ENCODE assay signal across 8 cellular contexts in the genomic region with DNA sequence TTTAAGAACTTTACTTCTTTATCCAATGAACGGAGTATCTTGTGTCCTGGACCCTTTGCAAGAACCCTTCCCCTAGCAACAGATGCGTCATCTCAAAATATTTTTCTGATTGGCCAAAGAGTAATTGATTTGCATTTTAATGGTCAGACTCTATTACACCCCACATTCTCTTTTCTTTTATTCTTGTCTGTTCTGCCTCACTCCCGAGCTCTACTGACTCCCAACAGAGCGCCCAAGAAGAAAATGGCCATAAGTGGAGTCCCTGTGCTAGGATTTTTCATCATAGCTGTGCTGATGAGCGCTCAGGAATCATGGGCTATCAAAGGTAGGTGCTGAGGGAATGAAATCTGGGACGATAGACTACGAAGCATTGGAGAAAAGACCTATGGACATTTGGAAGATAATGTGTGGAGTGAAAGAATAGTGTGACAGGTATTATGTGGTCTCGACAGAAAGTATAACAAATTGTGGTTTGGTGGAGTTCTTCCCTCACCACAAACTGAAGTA. TPM values are rescaled to one million over a fixed set of nuclear protein-coding genes. Genes with fewer than 3 reads are reported as not detected.
DNase-seq lines count a peak whose midpoint lies in the region; ATAC-seq and TF ChIP-seq lines count a peak whose summit lies in the region.

A gene (plus strand): TSS at position 180 of the 507 bp plus-strand sequence. CDS start 64 bp downstream, at position 244.

- H3F3A ChIP-seq in PC-9 (ENCODE audit: insufficient read depth, low read depth), result no peaks in the 10 kb centered on the region

- no peaks in the 10 kb centered on the region; the same call in 1 of the 2 replicates for H3K9me2 ChIP-seq in PC-9 (ENCODE audit: insufficient read depth)

- H3K4me2 ChIP-seq in PC-9, result no peak within 1 kb of the TSS

- DNase-seq in COLO829 (ENCODE audit: low spot score) (peak; percentile 66), PC-9 (no peak), MCF 10A (ENCODE audit: unreplicated experiment) (peak; percentile 64)
- no peak for DNase-seq in stimulated activated naive CD8-positive, alpha-beta T cell treated with anti-CD3 and anti-CD28 coated beads, Interleukin-15, Interleukin-2, amounts not matched to agents 100 U/mL and 50 U/mL, for 24 hours
- no peak for DNase-seq in activated effector memory CD4-positive, alpha-beta T cell treated with Interleukin-2 at 50 U/mL for 16 hours

- BruUV-seq in PC-9 (replicated peaks; lab: Mats Ljungman, UMichigan), result no TSS peak
- no TSS peak for BruUV-seq in MCF 10A (replicated peaks; lab: Mats Ljungman, UMichigan)

- H3K9me3 Mint-ChIP-seq in MCF 10A (ENCODE audit: unreplicated experiment), result no peaks in the 10 kb centered on the region

- TF ChIP-seq CTCF in PC-9 (conservative IDR thresholded peaks at IDR 0.05), result no peak
- TF ChIP-seq CTCF in MCF 10A (IDR thresholded peaks at IDR 0.05; ENCODE audit: unreplicated experiment), result no peak

- no peak within 1 kb of the TSS for H3K4me3 Mint-ChIP-seq in MCF 10A (ENCODE audit: unreplicated experiment)

- ATAC-seq in GM19025 (IDR thresholded peaks at IDR 0.05; ENCODE audit: low read depth, unreplicated experiment) (peak; percentile 51), HG03135 (IDR thresholded peaks at IDR 0.05; ENCODE audit: unreplicated experiment) (peak; percentile 61)
- peak; percentile 65 for ATAC-seq in stimulated activated naive CD8-positive, alpha-beta T cell treated with anti-CD3 and anti-CD28 coated beads, Interleukin-15, Interleukin-2, amounts not matched to agents 100 U/mL and 50 U/mL, for 24 hours

- H3K4me1 ChIP-seq in PC-9 (replicated peaks; ENCODE audit: insufficient read depth), result no peaks in the 10 kb centered on the region
- H3K4me1 ChIP-seq in iPS-18a (ENCODE audit: control insufficient read depth, low read depth, low read length), result no peaks in the 10 kb centered on the region

- H3K27ac ChIP-seq in PC-9 (no peak within 1 kb of the TSS), iPS-18a (ENCODE audit: low read length) (no peak within 1 kb of the TSS)

- H3K9me3 ChIP-seq in PC-9 (ENCODE audit: insufficient read depth, low read depth), result no peaks in the 10 kb centered on the region
- H3K9me3 ChIP-seq in iPS-18a (ENCODE audit: control insufficient read depth, low read depth, low read length), result no peaks in the 10 kb centered on the region

- CTCF ChIA-PET in PC-9 (lab: Charles Lee) (no interaction called here), MCF 10A (lab: Yijun Ruan, JAX) (interaction anchor here (0.8 kb wide), 1 partner anchor 8 kb away, joined by 3 read pairs; no protein-coding TSS in a partner anchor)

- H3K79me2 ChIP-seq in PC-9 (ENCODE audit: low read depth), result no peaks in the 10 kb centered on the region

- H3K36me3 ChIP-seq in PC-9 (ENCODE audit: low read depth) (no peaks in the 10 kb centered on the region), iPS-18a (ENCODE audit: control insufficient read depth, low read depth, low read length) (no peaks in the 10 kb centered on the region)

- H4K20me1 ChIP-seq in PC-9 (ENCODE audit: insufficient read depth), result no peaks in the 10 kb centered on the region

- no peaks in the 10 kb centered on the region for H3K36me3 Mint-ChIP-seq in MCF 10A (ENCODE audit: insufficient read depth, unreplicated experiment)

- peaks cover 28% of the 10 kb centered on the region for H3K27me3 ChIP-seq in PC-9 (ENCODE audit: insufficient read depth, low read depth)
- H3K27me3 ChIP-seq in iPS-18a (ENCODE audit: control insufficient read depth, insufficient read depth, low read length), result no peaks in the 10 kb centered on the region

- no peak within 1 kb of the TSS for H3K9ac ChIP-seq in iPS-18a (ENCODE audit: low read length)

- POLR2A ChIA-PET in PC-9 (lab: Charles Lee; ENCODE audit: unreplicated experiment) (interaction anchor here (0.7 kb wide), 1 partner anchor 238 kb away, joined by 8 read pairs; no protein-coding TSS in a partner anchor), MCF 10A (lab: Yijun Ruan, JAX) (no interaction called here)

- peaks cover 92% of the 10 kb centered on the region for H3K27me3 Mint-ChIP-seq in MCF 10A (ENCODE audit: insufficient read depth, unreplicated experiment)

- intact Hi-C loops in PC-9 (cut with micrococcal nuclease; ENCODE audit: unreplicated experiment), result no loop called here
- intact Hi-C loops in MCF 10A (cut with micrococcal nuclease), result no loop called here

- 0 out of 2 replicates have a peak within 1 kb of the TSS, but pooled peaks have one; percentile 33 for H2AFZ ChIP-seq in PC-9

- H3K4me1 Mint-ChIP-seq in MCF 10A (ENCODE audit: insufficient read depth, unreplicated experiment), result no peaks in the 10 kb centered on the region

- H3K4me3 ChIP-seq in PC-9, result no peak within 1 kb of the TSS
- peak within 1 kb of the TSS; percentile 41 for H3K4me3 ChIP-seq in iPS-18a (ENCODE audit: low read length)

- no peak within 1 kb of the TSS for H3K27ac Mint-ChIP-seq in MCF 10A (ENCODE audit: low read depth, unreplicated experiment)

RNA-seq across cellular contexts. Expression of the gene that starts here (rescaled TPM):
- total RNA-seq in PC-9 (2021), result not detected in 2 replicates
- not detected in 2 replicates for total RNA-seq in MCF 10A (2022)

Comparison
In these comparisons a context has a peak if more than half of its experiments do, and no peak if none do; other contexts are left out.
1. Peak in DNase-seq in MCF 10A; RNA of the gene not detected or under 1 TPM.